ENCODE assay signal across 8 cellular contexts in genomic region chr12:21940972-21941521, GRCh38. TPM values are rescaled to one million over a fixed set of nuclear protein-coding genes. Genes with fewer than 3 reads are reported as not detected.
DNase-seq lines count a peak whose midpoint lies in the region; ATAC-seq and TF ChIP-seq lines count a peak whose summit lies in the region.

ABCC9 (minus strand) TSS chr12:21941426; CDS start chr12:21936674, 4,752 bp downstream.

- peaks cover 11% of the 10 kb centered on the region for H3K9me3 ChIP-seq in CD4-positive, alpha-beta T cell (ENCODE audit: control insufficient read depth, low read length)
- H3K9me3 ChIP-seq in left lung (peaks cover 0 to 4% of the 10 kb centered on the region in 2 donors), suprapubic skin (no peaks in the 10 kb centered on the region)

- CTCF ChIA-PET in CD4-positive, alpha-beta T cell (lab: Charles Lee), result interaction anchor here (0.6 kb wide), 1 partner anchor 9 kb away, joined by 3 read pairs; no protein-coding TSS in a partner anchor

- WGBS in suprapubic skin, result 4% methylated on average over 35 of the region's 35 CpGs

- H3K27me3 Mint-ChIP-seq in CD4-positive, alpha-beta T cell, result peaks cover 93% of the 10 kb centered on the region

- intact Hi-C loops in CD4-positive, alpha-beta T cell (cut with DNase I, micrococcal nuclease), result no loop called here
- intact Hi-C loops in left lung (cut with DNase I), result no loop called here

- peaks cover 17% of the 10 kb centered on the region for H3K4me1 Mint-ChIP-seq in CD4-positive, alpha-beta T cell (ENCODE audit: low read depth)

- H3K4me3 Mint-ChIP-seq in CD4-positive, alpha-beta T cell, result peak within 1 kb of the TSS; percentile 70

- POLR2A ChIA-PET in CD4-positive, alpha-beta T cell (lab: Charles Lee), result no interaction called here

- no peak within 1 kb of the TSS for H3K27ac Mint-ChIP-seq in CD4-positive, alpha-beta T cell

- H3K4me3 ChIP-seq in left lung (peak within 1 kb of the TSS; percentile 37 to 41), suprapubic skin (peak within 1 kb of the TSS; percentile 53)

- H3K27me3 ChIP-seq in CD4-positive, alpha-beta T cell (ENCODE audit: control insufficient read depth, insufficient read depth, low read length), result peaks cover 72% of the 10 kb centered on the region
- H3K27me3 ChIP-seq in left lung, result peaks cover 0 to 48% of the 10 kb centered on the region in 2 donors
- H3K27me3 ChIP-seq in suprapubic skin, result peaks cover 39% of the 10 kb centered on the region

- H3K36me3 Mint-ChIP-seq in CD4-positive, alpha-beta T cell (ENCODE audit: low read depth), result no peaks in the 10 kb centered on the region

- no peak for ATAC-seq in CD4-positive, alpha-beta T cell (ENCODE audit: poor library complexity)
- peak; percentile 82 for ATAC-seq in left lung

- DNase-seq in CD4-positive, alpha-beta T cell, result no peak
- peak; percentile 39 for DNase-seq in HuH-7 (ENCODE audit: low spot score)
- DNase-seq in dedifferentiated amniotic fluid mesenchymal stem cell (ENCODE audit: extremely low spot score), result peak; percentile 15
- DNase-seq in left lung, result peak; percentile 59 to 76
- DNase-seq in suprapubic skin (ENCODE audit: low spot score in 2 of 2), result peak; percentile 68 to 83
- no peak for DNase-seq in T1000 (lab: John Stamatoyannopoulos, UW)
- DNase-seq in HT-29 (ENCODE audit: low spot score), result no peak
- no peak for DNase-seq in DMS79 treated with DMSO at 0.1 percent for 48 hours (lab: John Stamatoyannopoulos, UW)

- no peak for TF ChIP-seq POLR2A in suprapubic skin (IDR thresholded peaks at IDR 0.05)

- no peak for TF ChIP-seq EP300 in suprapubic skin (IDR thresholded peaks at IDR 0.05)

- peaks cover 14% of the 10 kb centered on the region for H3K9me3 Mint-ChIP-seq in CD4-positive, alpha-beta T cell

- H3K4me1 ChIP-seq in left lung (no peaks in the 10 kb centered on the region), suprapubic skin (peaks cover 14% of the 10 kb centered on the region)

- TF ChIP-seq CTCF in CD4-positive, alpha-beta T cell (IDR thresholded peaks at IDR 0.05), result no peak
- TF ChIP-seq CTCF in left lung (IDR thresholded peaks at IDR 0.05), result no peak
- TF ChIP-seq CTCF in suprapubic skin (IDR thresholded peaks at IDR 0.05), result no peak

- no peak within 1 kb of the TSS for H3K27ac ChIP-seq in CD4-positive, alpha-beta T cell (ENCODE audit: low read depth, low read length)
- H3K27ac ChIP-seq in left lung (peak within 1 kb of the TSS; percentile 72 to 90), suprapubic skin (peak within 1 kb of the TSS; percentile 75)

- H3K36me3 ChIP-seq in left lung (no peaks in the 10 kb centered on the region), suprapubic skin (no peaks in the 10 kb centered on the region)

RNA-seq across cellular contexts. Expression of gene ABCC9, which starts in this region (rescaled TPM):
- not detected for total RNA-seq in CD4-positive, alpha-beta T cell
- total RNA-seq in left lung (10 to 100 TPM; 14.1 to 30.5 TPM), suprapubic skin (1 to 10 TPM; 7.8 to 9.6 (median 8.1) TPM)
- total RNA-seq in HT-29 (2014; rRNA removed; shearing (Covaris generic)), result not detected in 2 replicates

Comparison
In these comparisons a context has a peak if more than half of its experiments do, and no peak if none do; other contexts are left out.
1. DNase-seq: peak in HuH-7 (single experiment), dedifferentiated amniotic fluid mesenchymal stem cell (single experiment), left lung (2 of 2) and suprapubic skin (2 of 2); none in CD4-positive, alpha-beta T cell (0 of 10), T1000 (single experiment), HT-29 (single experiment) and DMS79 treated with DMSO at 0.1 percent for 48 hours (single experiment).